In genomic region chr7:134355925-134356324, GRCh38 we compare ENCODE assay signal across 15 cellular contexts. TPM values are rescaled to one million over a fixed set of nuclear protein-coding genes. Genes with fewer than 3 reads are reported as not detected.
DNase-seq lines count a peak whose midpoint lies in the region; ATAC-seq and TF ChIP-seq lines count a peak whose summit lies in the region.
"Had no signal": no experiment of that assay in that cellular context is flagged by ENCODE, and none has a peak within 500 bp of the region (broad histone marks: within the 10 kb centered on the region; RNA-seq: fewer than 3 reads in every experiment).

No MANE protein-coding gene starts in this region.

- no peak for TF ChIP-seq POLR2A in Peyer's patch (IDR thresholded peaks at IDR 0.05)
- no peak for TF ChIP-seq POLR2A in gastrocnemius medialis (IDR thresholded peaks at IDR 0.05)

- DNase-seq in AG09309 (ENCODE audit: low read depth) (peak; percentile 21), PC-3 (no peak), fibroblast of pulmonary artery (ENCODE audit: low read depth) (peak; percentile 35), myocyte (ENCODE audit: low read depth) (peak; percentile 39), Peyer's patch (no peak), gastrocnemius medialis (no peak), COLO829 (ENCODE audit: low spot score) (no peak)
- DNase-seq: activated naive CD4-positive, alpha-beta T cell treated with anti-CD3 and anti-CD28 coated beads, Interleukin-2, amount 50 U/mL, for 16 hours; EL; H7; islet precursor cell; NCI-H1048; NCI-H510A treated with DMSO at 0.1 percent for 48 hours; RPMI8226 had no signal

- no peaks in the 10 kb centered on the region for H3K9me2 ChIP-seq in PC-3 (replicated peaks; ENCODE audit: low read length)

- H3K4me3 ChIP-seq in AG09309 (ENCODE audit: control insufficient read depth, low read depth, low read length) (no peak overlapping the region), PC-3 (ENCODE audit: low read length) (no peak overlapping the region), fibroblast of pulmonary artery (replicated peaks; ENCODE audit: low read depth, low read length) (no peak overlapping the region), Peyer's patch (no peak overlapping the region), gastrocnemius medialis (no peak overlapping the region)

- no TSS peak for BruUV-seq in PC-3 (replicated peaks; lab: Mats Ljungman, UMichigan)

- peak overlapping the region; percentile 43; the same call in 1 of the 2 replicates for H2AFZ ChIP-seq in PC-3 (ENCODE audit: low read length)

- intact Hi-C loops in PC-3 (cut with micrococcal nuclease), result loop anchor here (10.0 kb wide), 1 partner anchor 211 kb away; no protein-coding TSS in a partner anchor
- intact Hi-C loops in gastrocnemius medialis (cut with DNase I; ENCODE audit: low total_unique reads), result no loop called here

- in situ Hi-C loops in gastrocnemius medialis (cut with MboI; ENCODE audit: low sequenced_read_pairs in 4 of 4), result no loop called here

- no peaks in the 10 kb centered on the region for H3F3A ChIP-seq in PC-3 (ENCODE audit: low read length, unreplicated experiment)

- ATAC-seq in PC-3 (no peak), gastrocnemius medialis (no peak), HG03442 (IDR thresholded peaks at IDR 0.05; ENCODE audit: unreplicated experiment) (no peak)

- H3K9ac ChIP-seq in PC-3 (ENCODE audit: low read length), result no peak overlapping the region

- H3K27me3 ChIP-seq in PC-3 (ENCODE audit: low read length) (no peaks in the 10 kb centered on the region), Peyer's patch (no peaks in the 10 kb centered on the region), gastrocnemius medialis (no peaks in the 10 kb centered on the region)

- no peak for TF ChIP-seq CTCF in AG09309 (IDR thresholded peaks at IDR 0.05; ENCODE audit: control insufficient read depth, insufficient read depth, low read depth, low read length, missing control alignments)
- no peak for TF ChIP-seq CTCF in PC-3 (conservative IDR thresholded peaks at IDR 0.05; ENCODE audit: low read depth, low read length)
- no peak for TF ChIP-seq CTCF in fibroblast of pulmonary artery (IDR thresholded peaks at IDR 0.05; ENCODE audit: low read length, missing control alignments)
- no peak for TF ChIP-seq CTCF in Peyer's patch (IDR thresholded peaks at IDR 0.05)
- TF ChIP-seq CTCF in gastrocnemius medialis (IDR thresholded peaks at IDR 0.05 in 4 of 5, conservative IDR thresholded peaks at IDR 0.05 in 1 of 5), result no peak

- H3K27ac ChIP-seq in PC-3 (ENCODE audit: low read length), result no peak overlapping the region
- peak overlapping the region in 2 of 4 donors; percentile 35 to 72 for H3K27ac ChIP-seq in Peyer's patch
- H3K27ac ChIP-seq in gastrocnemius medialis, result no peak overlapping the region

- H3K4me2 ChIP-seq in PC-3 (ENCODE audit: low read length), result no peak overlapping the region

- H3K79me2 ChIP-seq in PC-3 (ENCODE audit: low read length), result no peaks in the 10 kb centered on the region

- CTCF ChIA-PET in PC-3 (lab: Charles Lee), result interaction anchor here (0.6 kb wide), 1 partner anchor 1769 kb away, joined by 3 read pairs; no protein-coding TSS in a partner anchor

- POLR2A ChIA-PET in PC-3 (lab: Charles Lee; ENCODE audit: unreplicated experiment), result no interaction called here

- H3K4me1 ChIP-seq in PC-3 (ENCODE audit: insufficient read depth, low read length), result no peaks in the 10 kb centered on the region
- H3K4me1 ChIP-seq in Peyer's patch, result peaks cover 0 to 17% (median 0%) of the 10 kb centered on the region in 4 donors
- no peaks in the 10 kb centered on the region for H3K4me1 ChIP-seq in gastrocnemius medialis

- H3K9me3 ChIP-seq in PC-3 (ENCODE audit: low read length) (no peaks in the 10 kb centered on the region), Peyer's patch (no peaks in the 10 kb centered on the region), gastrocnemius medialis (no peaks in the 10 kb centered on the region)

- no peaks in the 10 kb centered on the region for H3K36me3 ChIP-seq in PC-3 (ENCODE audit: low read depth, low read length)
- H3K36me3 ChIP-seq in Peyer's patch, result no peaks in the 10 kb centered on the region
- H3K36me3 ChIP-seq in gastrocnemius medialis, result no peaks in the 10 kb centered on the region

- H4K20me1 ChIP-seq in PC-3 (ENCODE audit: low read length), result no peaks in the 10 kb centered on the region

RNA-seq across cellular contexts. Expression of gene SLC35B4, which starts 39.2 kb away (rescaled TPM):
- 34.2 and 45.0 TPM in 2 replicates for total RNA-seq in PC-3 (2014; rRNA removed)
- total RNA-seq in myocyte, result 11.6 and 13.5 TPM in 2 replicates
- 11.6 TPM for polyA plus RNA-seq in myocyte (2012)
- 10 to 100 TPM in 2 of 4 donors, 1 to 10 TPM in 2; 5.6 to 12.8 (median 9.6) TPM for total RNA-seq in Peyer's patch
- total RNA-seq in gastrocnemius medialis, result 1 to 10 TPM; 1.7 to 5.0 (median 2.3) TPM

Comparison
In these comparisons a context has a peak if more than half of its experiments do, and no peak if none do; other contexts are left out.
1. DNase-seq: peak in AG09309 (single experiment), fibroblast of pulmonary artery (single experiment) and myocyte (single experiment); none in PC-3 (single experiment), Peyer's patch (0 of 3), gastrocnemius medialis (0 of 2) and COLO829 (single experiment).